In the genomic region with DNA sequence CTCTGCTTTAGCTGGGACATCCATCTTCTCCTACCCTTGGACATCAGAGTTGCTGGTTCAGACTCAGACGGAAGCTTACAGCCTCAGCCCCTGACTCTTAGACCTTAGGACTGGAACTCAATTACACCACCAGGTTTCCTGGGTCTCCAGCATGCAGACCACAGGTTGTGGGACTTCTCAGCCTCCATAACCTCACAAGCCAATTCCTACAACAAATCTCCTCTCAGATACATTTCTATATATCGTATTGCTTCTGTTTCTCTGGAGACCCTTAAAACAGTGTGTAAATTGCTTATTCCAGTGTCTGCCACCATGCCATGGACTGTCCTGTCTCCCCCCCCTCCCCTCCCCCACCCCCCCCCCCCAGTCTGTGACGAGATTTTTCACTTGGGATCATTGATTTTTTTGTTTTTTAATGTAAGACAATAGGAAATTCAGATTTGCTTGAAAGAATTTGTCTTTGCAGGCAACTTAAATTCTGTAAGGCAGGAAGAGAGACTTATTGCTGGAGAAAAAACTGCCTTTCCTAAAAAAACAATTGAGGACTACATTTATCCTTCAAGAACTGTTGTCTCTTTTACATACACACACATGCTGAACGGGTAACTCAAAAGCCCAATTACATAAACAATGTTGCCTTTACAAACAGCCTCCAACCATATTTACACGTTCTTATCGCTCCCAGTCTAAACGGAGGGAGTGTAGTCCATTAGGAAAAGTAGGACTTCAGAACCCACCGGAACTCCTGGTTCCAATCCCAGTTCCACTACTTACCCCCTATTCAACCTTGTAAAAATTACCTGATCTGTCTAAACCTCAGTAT, we compare ENCODE assay signal across 35 cellular contexts. TPM values are rescaled to one million over a fixed set of nuclear protein-coding genes. Genes with fewer than 3 reads are reported as not detected.
"Had no signal": no experiment of that assay in that cellular context is flagged by ENCODE, and none has a peak within 500 bp of the region (broad histone marks: within the 10 kb centered on the region; RNA-seq: fewer than 3 reads in every experiment).

No MANE protein-coding gene starts in this region.

- DNase-seq: activated CD4-positive, alpha-beta memory T cell treated with anti-CD3 and anti-CD28 coated beads for 36 hours; activated CD4-positive, alpha-beta T cell treated with anti-CD3 and anti-CD28 coated beads for 36 hours; activated CD4-positive, alpha-beta T cell treated with anti-CD3 and anti-CD28 coated beads, Interleukin-2, amount 10 ng/mL, durations not matched to agents 24 days and 14 days; activated CD4-positive, CD25-positive, alpha-beta regulatory T cell; activated CD4-positive, CD25-positive, alpha-beta regulatory T cell treated with anti-CD3 and anti-CD28 coated beads, Interleukin-2, amount 50 U/mL, for 72 hours; activated CD8-positive, alpha-beta memory T cell treated with anti-CD3 and anti-CD28 coated beads, Interleukin-2, amount 10 ng/mL, durations not matched to agents 7 days and 5 days; activated CD8-positive, alpha-beta memory T cell treated with anti-CD3 and anti-CD28 coated beads, Interleukin-2, amount 50 U/mL, for 4 hours; activated CD8-positive, alpha-beta T cell treated with anti-CD3 and anti-CD28 coated beads, Interleukin-2, amount 10 ng/mL, durations not matched to agents 7 days and 5 days; activated effector memory CD4-positive, alpha-beta T cell treated with anti-CD3 and anti-CD28 coated beads, Interleukin-2, amount 50 U/mL, for 16 hours; activated naive CD4-positive, alpha-beta T cell treated with anti-CD3 and anti-CD28 coated beads for 36 hours; activated naive CD8-positive, alpha-beta T cell treated with anti-CD3 and anti-CD28 coated beads, Interleukin-2, amount 10 ng/mL, durations not matched to agents 7 days and 5 days; activated T-cell treated with anti-CD3 and anti-CD28 coated beads, Interleukin-2, amount 50 U/mL, for 1 hour; activated T-cell treated with anti-CD3 and anti-CD28 coated beads, Interleukin-2, amount 50 U/mL, for 48 hours; central memory CD4-positive, alpha-beta T cell; cerebellar nuclear complex; colonic mucosa; effector CD8-positive, alpha-beta T cell; esophagus squamous epithelium; foreskin fibroblast; head of caudate nucleus; T-helper 17 cell; T1000; WERI-Rb-1 had no signal

- H3K4me1 ChIP-seq: ascending aorta, breast epithelium, colonic mucosa had no signal

- H3K9me3 ChIP-seq: ascending aorta, breast epithelium, colonic mucosa, esophagus squamous epithelium had no signal

- H3K27me3 ChIP-seq: ascending aorta, breast epithelium, cardiac muscle cell, colonic mucosa, esophagus squamous epithelium had no signal

- H3K4me3 ChIP-seq: ascending aorta, breast epithelium, cardiac muscle cell, colonic mucosa, esophagus squamous epithelium had no signal

- H3K27ac ChIP-seq: ascending aorta, breast epithelium, cardiac muscle cell, colonic mucosa, epithelial cell of prostate, esophagus squamous epithelium, WERI-Rb-1 had no signal

- H3K36me3 ChIP-seq: ascending aorta, breast epithelium, cardiac muscle cell, colonic mucosa, esophagus squamous epithelium, WERI-Rb-1 had no signal

- FAIRE-seq: endometrium, endothelial cell of umbilical vein, frontal cortex had no signal

RNA-seq across cellular contexts. Expression of gene TEKT5, which starts 39.9 kb away (rescaled TPM):
- total RNA-seq: activated CD4-positive, alpha-beta T cell treated with anti-CD3 and anti-CD28 coated beads, Interleukin-2, amount 10 ng/mL, durations not matched to agents 24 days and 14 days; activated CD8-positive, alpha-beta memory T cell treated with anti-CD3 and anti-CD28 coated beads for 36 hours; activated CD8-positive, alpha-beta T cell treated with anti-CD3 and anti-CD28 coated beads, Interleukin-2, amount 10 ng/mL, durations not matched to agents 7 days and 5 days; activated naive CD8-positive, alpha-beta T cell treated with anti-CD3 and anti-CD28 coated beads, Interleukin-2, amount 10 ng/mL, durations not matched to agents 7 days and 5 days; activated T-helper 1 cell treated with anti-CD3 and anti-CD28 coated beads, Interleukin-12 subunit alpha, Interleukin-12 subunit beta, Interleukin-2, Interleukin-4 antibody, amounts not matched to agents 30 ng/mL and 10 ng/mL and 1 ng/mL, durations not matched to agents 14 hours and 24 hours and 36 hours; activated T-helper 2 cell treated with anti-CD3 and anti-CD28 coated beads, Interferon-gamma antibody, Interleukin-2, Interleukin-4, amounts not matched to agents 10 μg/mL and 5 μg/mL and 100 μg/mL, durations not matched to agents 14 hours and 24 hours and 36 hours; ascending aorta; breast epithelium; dermis microvascular lymphatic vessel endothelial cell; endothelial cell of umbilical vein; esophagus squamous epithelium; fibroblast of lung; T-helper 17 cell had no signal
- polyA plus RNA-seq: endothelial cell of umbilical vein had no signal
